ENCODE assay signal across 9 cellular contexts in genomic region chr6:167093922-167094432, GRCh38. TPM values are rescaled to one million over a fixed set of nuclear protein-coding genes. Genes with fewer than 3 reads are reported as not detected.
DNase-seq lines count a peak whose midpoint lies in the region; ATAC-seq, FAIRE-seq and TF ChIP-seq lines count a peak whose summit lies in the region.
"Had no signal": no experiment of that assay in that cellular context is flagged by ENCODE, and none has a peak within 500 bp of the region (broad histone marks: within the 10 kb centered on the region; RNA-seq: fewer than 3 reads in every experiment).

No MANE protein-coding gene starts in this region.

- H4K20me1 ChIP-seq in DOHH2 (ENCODE audit: control insufficient read depth, insufficient read depth, low read depth, low read length) (no peaks in the 10 kb centered on the region), PC-3 (ENCODE audit: low read length) (no peaks in the 10 kb centered on the region)

- peak; percentile 72 for DNase-seq in NB4 (ENCODE audit: low read depth)
- DNase-seq in activated naive CD4-positive, alpha-beta T cell treated with anti-CD3 and anti-CD28 coated beads for 36 hours, result peak; percentile 62
- no peak for DNase-seq in PC-3
- DNase-seq in frontal cortex (ENCODE audit: low spot score in 2 of 2), result no peak
- DNase-seq in NCI-H146 treated with DMSO at 0.1 percent for 48 hours (lab: John Stamatoyannopoulos, UW; ENCODE audit: unreplicated experiment), result no peak

- H3K9me2 ChIP-seq in DOHH2 (replicated peaks; ENCODE audit: control insufficient read depth, low read length) (no peaks in the 10 kb centered on the region), PC-3 (replicated peaks; ENCODE audit: low read length) (no peaks in the 10 kb centered on the region)

- H2AFZ ChIP-seq in PC-3 (ENCODE audit: low read length), result no peak overlapping the region

- H3K27me3 Mint-ChIP-seq in activated naive CD4-positive, alpha-beta T cell treated with anti-CD3 and anti-CD28 coated beads for 36 hours (ENCODE audit: low read depth), result peaks cover 2% of the 10 kb centered on the region

- POLR2A ChIA-PET in PC-3 (lab: Charles Lee; ENCODE audit: unreplicated experiment), result no interaction called here

- no peak overlapping the region for H3K27ac Mint-ChIP-seq in activated naive CD4-positive, alpha-beta T cell treated with anti-CD3 and anti-CD28 coated beads for 36 hours

- TF ChIP-seq CTCF in DOHH2 (IDR thresholded peaks at IDR 0.05; ENCODE audit: low read depth, low read length, poor library complexity, severe bottlenecking) (no peak), NB4 (IDR thresholded peaks at IDR 0.05; ENCODE audit: low read depth, low read length) (no peak), PC-3 (conservative IDR thresholded peaks at IDR 0.05; ENCODE audit: low read depth, low read length) (no peak)

- TF ChIP-seq POLR2A in NB4 (IDR thresholded peaks at IDR 0.05; ENCODE audit: extremely low read depth, insufficient read length), result no peak

- H3K9me3 ChIP-seq in DOHH2 (ENCODE audit: control insufficient read depth, insufficient read depth, low read length) (no peaks in the 10 kb centered on the region), PC-3 (ENCODE audit: low read length) (no peaks in the 10 kb centered on the region)

- BruUV-seq in PC-3 (replicated peaks; lab: Mats Ljungman, UMichigan), result no TSS peak

- H3K4me3 Mint-ChIP-seq in activated naive CD4-positive, alpha-beta T cell treated with anti-CD3 and anti-CD28 coated beads for 36 hours, result peak overlapping the region; percentile 0

- peak overlapping the region; percentile 62 for H3K27ac ChIP-seq in DOHH2 (ENCODE audit: low read depth, low read length)
- H3K27ac ChIP-seq in skin epidermis, result peak overlapping the region in 18 of 21 experiments; percentile 2 to 86 (median 54)
- no peak overlapping the region for H3K27ac ChIP-seq in PC-3 (ENCODE audit: low read length)

- CTCF ChIA-PET in activated naive CD4-positive, alpha-beta T cell treated with anti-CD3 and anti-CD28 coated beads for 36 hours (lab: Charles Lee), result interaction anchor here (1.6 to 2.3 kb wide), 2 partner anchors 44 to 48 kb away, joined by 3 to 7 read pairs; no protein-coding TSS in a partner anchor
- CTCF ChIA-PET in PC-3 (lab: Charles Lee), result no interaction called here

- no peaks in the 10 kb centered on the region; the same call in 1 of the 2 replicates for H3K27me3 ChIP-seq in DOHH2 (ENCODE audit: control insufficient read depth, low read length)
- peaks cover 18% of the 10 kb centered on the region; the same call in 1 of the 2 replicates for H3K27me3 ChIP-seq in PC-3 (ENCODE audit: low read length)

- H3F3A ChIP-seq in DOHH2 (ENCODE audit: control insufficient read depth, insufficient read depth) (peaks cover 52% of the 10 kb centered on the region), PC-3 (ENCODE audit: low read length, unreplicated experiment) (no peaks in the 10 kb centered on the region)

- no peaks in the 10 kb centered on the region for H3K9me3 Mint-ChIP-seq in activated naive CD4-positive, alpha-beta T cell treated with anti-CD3 and anti-CD28 coated beads for 36 hours

- ATAC-seq in GM21528 (IDR thresholded peaks at IDR 0.05; ENCODE audit: low FRiP score, unreplicated experiment) (peak; percentile 45), PC-3 (no peak)

- peaks cover 45% of the 10 kb centered on the region for H3K4me1 Mint-ChIP-seq in activated naive CD4-positive, alpha-beta T cell treated with anti-CD3 and anti-CD28 coated beads for 36 hours (ENCODE audit: low read depth)

- H3K79me2 ChIP-seq in DOHH2 (ENCODE audit: control insufficient read depth, low read length) (no peaks in the 10 kb centered on the region), PC-3 (ENCODE audit: low read length) (no peaks in the 10 kb centered on the region)

- no peak for FAIRE-seq in frontal cortex (lab: Jason Lieb, UNC)
- FAIRE-seq: colon had no signal

- peak overlapping the region; percentile 80 for H3K4me2 ChIP-seq in DOHH2 (ENCODE audit: low read length)
- H3K4me2 ChIP-seq in PC-3 (ENCODE audit: low read length), result no peak overlapping the region

- no peaks in the 10 kb centered on the region for H3K36me3 Mint-ChIP-seq in activated naive CD4-positive, alpha-beta T cell treated with anti-CD3 and anti-CD28 coated beads for 36 hours (ENCODE audit: low read depth)

- H3K36me3 ChIP-seq in DOHH2 (ENCODE audit: control insufficient read depth, low read length) (no peaks in the 10 kb centered on the region), PC-3 (ENCODE audit: low read depth, low read length) (no peaks in the 10 kb centered on the region)

- intact Hi-C loops in activated naive CD4-positive, alpha-beta T cell treated with anti-CD3 and anti-CD28 coated beads for 36 hours (cut with micrococcal nuclease), result no loop called here
- intact Hi-C loops in PC-3 (cut with micrococcal nuclease), result no loop called here

- no peak overlapping the region for H3K9ac ChIP-seq in PC-3 (ENCODE audit: low read length)

- H3K4me3 ChIP-seq in DOHH2 (ENCODE audit: low read length), result peak overlapping the region; percentile 70
- H3K4me3 ChIP-seq in NB4 (ENCODE audit: low read depth, low read length), result peak overlapping the region; percentile 32
- H3K4me3 ChIP-seq in skin epidermis, result peak overlapping the region in 2 of 7 experiments; percentile 0 to 7
- H3K4me3 ChIP-seq in PC-3 (ENCODE audit: low read length), result no peak overlapping the region

- H3K4me1 ChIP-seq in DOHH2 (ENCODE audit: control insufficient read depth, low read length) (peaks cover 90% of the 10 kb centered on the region), PC-3 (ENCODE audit: insufficient read depth, low read length) (no peaks in the 10 kb centered on the region)

RNA-seq across cellular contexts. Expression of gene CCR6, which starts 28.9 kb away (rescaled TPM):
- under 1 TPM; 0.31 to 0.37 TPM for total RNA-seq in activated naive CD4-positive, alpha-beta T cell treated with anti-CD3 and anti-CD28 coated beads for 36 hours
- total RNA-seq in PC-3 (2014; rRNA removed) (not detected in 2 replicates), frontal cortex (not detected)

Comparison
In these comparisons a context has a peak if more than half of its experiments do, and no peak if none do; other contexts are left out.
1. DNase-seq: peak in NB4 (single experiment) and activated naive CD4-positive, alpha-beta T cell treated with anti-CD3 and anti-CD28 coated beads for 36 hours (single experiment); none in PC-3 (single experiment), frontal cortex (0 of 2) and NCI-H146 treated with DMSO at 0.1 percent for 48 hours (single experiment).